In the genomic region with DNA sequence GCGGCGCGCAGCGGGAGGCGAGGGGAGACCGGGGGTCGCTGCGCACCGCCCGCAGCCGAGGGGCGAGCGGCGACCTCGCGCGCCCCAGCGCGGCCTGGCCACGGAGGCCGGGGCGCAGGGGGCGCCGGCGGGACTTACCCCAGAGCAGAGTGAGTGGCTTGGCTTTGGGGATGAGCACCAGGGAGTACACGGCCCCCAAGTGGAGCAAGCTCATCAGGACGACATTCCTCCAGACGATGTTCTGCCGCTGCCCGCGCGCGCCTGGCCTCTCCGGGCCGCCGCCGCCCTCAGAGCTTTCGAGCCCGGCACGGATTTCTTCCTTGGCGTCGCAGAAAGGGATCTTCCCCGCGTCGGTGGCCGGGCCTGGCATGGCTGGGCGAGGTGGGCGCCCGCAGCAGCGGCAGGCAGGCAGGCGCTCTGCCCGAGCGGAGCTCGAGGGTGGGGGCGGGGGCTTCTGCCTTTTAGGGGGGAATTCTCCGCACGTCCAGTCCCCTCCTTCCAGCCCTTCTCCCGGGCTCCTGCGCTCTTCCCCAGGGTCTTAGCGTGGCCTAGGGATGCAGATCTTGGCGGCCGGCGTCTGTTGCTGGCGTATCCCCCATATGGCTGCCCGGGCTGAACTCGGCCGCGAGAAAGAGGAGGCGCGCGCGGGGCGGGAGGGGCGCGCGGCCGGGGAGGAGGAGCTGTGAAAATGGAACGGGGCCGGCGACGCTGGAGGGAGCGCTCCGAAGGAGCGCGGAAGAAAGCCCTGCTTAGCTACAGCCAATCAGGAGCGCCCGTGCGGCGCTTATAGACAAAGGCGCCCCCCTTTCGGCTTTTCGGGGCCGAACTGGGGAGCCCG, we compare ENCODE assay signal across 8 cellular contexts.
DNase-seq lines count a peak whose midpoint lies in the region; ATAC-seq and TF ChIP-seq lines count a peak whose summit lies in the region.

TSS of gene SCD5 (minus strand) at position 629 of the 838 bp plus-strand sequence. CDS start at position 370, 259 bp downstream.

- peak; percentile 91 for ATAC-seq in GM21825 (IDR thresholded peaks at IDR 0.05; ENCODE audit: unreplicated experiment)

- peak within 1 kb of the TSS; percentile 69 for H3K4me3 ChIP-seq in astrocyte of the cerebellum (ENCODE audit: low read depth, low read length)

- H3K27ac ChIP-seq in KOPT-K1 (ENCODE audit: low read depth, low read length, poor library complexity, severe bottlenecking) = peak within 1 kb of the TSS; percentile 49

- no peaks in the 10 kb centered on the region for H3K36me3 ChIP-seq in KOPT-K1 (ENCODE audit: insufficient read depth, low read length)

- in situ Hi-C loops in astrocyte of the cerebellum (cut with HindIII; ENCODE audit: low sequenced_read_pairs) = no loop called here

- DNase-seq in ELF-1 (ENCODE audit: low read depth, low spot score) (peak; percentile 51), SW 1271 (lab: John Stamatoyannopoulos, UW) (peak; percentile 5 to 61), astrocyte of the cerebellum (ENCODE audit: low read depth) (no peak), hepatic stellate cell (ENCODE audit: low spot score) (peak; percentile 67), putamen (ENCODE audit: low spot score) (peak; percentile 95), DMS114 treated with DMSO at 0.1 percent for 48 hours (lab: John Stamatoyannopoulos, UW; ENCODE audit: unreplicated experiment) (no peak)

- TF ChIP-seq CTCF in astrocyte of the cerebellum (IDR thresholded peaks at IDR 0.05; ENCODE audit: low read depth, low read length, missing control alignments) = no peak

- H3K9me3 ChIP-seq in KOPT-K1 (ENCODE audit: insufficient read depth, low read length, poor library complexity, severe bottlenecking) = no peaks in the 10 kb centered on the region

Comparison
In these comparisons a context has a peak if more than half of its experiments do, and no peak if none do; other contexts are left out.
1. DNase-seq: peak in ELF-1 (single experiment), SW 1271 (2 of 2), hepatic stellate cell (single experiment) and putamen (single experiment); none in astrocyte of the cerebellum (single experiment) and DMS114 treated with DMSO at 0.1 percent for 48 hours (single experiment).